In the genomic region with DNA sequence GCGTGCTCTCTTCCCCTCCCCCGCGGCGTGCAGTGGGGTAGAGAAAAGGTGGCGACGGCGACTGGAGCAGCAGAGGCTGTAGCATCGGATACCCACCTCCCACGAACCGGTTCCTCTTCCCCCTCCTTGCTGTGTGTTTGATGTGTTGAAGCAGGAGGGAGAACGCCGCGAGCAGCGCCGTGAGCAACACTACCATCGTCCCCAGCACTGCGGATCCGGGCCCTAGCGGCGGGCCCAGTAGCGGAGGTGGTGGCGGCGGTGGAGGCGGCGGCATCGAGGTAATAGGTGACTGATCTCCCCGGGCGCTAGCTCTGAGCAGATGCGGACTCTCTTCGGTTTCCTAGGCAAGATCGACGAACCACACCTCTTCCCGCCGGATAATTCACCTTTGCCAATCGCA, we compare ENCODE assay signal across 1 cellular context.
TF ChIP-seq lines count a peak whose summit lies in the region.

No MANE protein-coding gene starts in this region.

TF ChIP-seq in H1, 55 proteins besides CTCF, POLR2A, EP300 and RAD21:
- peak; percentile 27; the same call in 1 of the 2 replicates for TF ChIP-seq POLR2AphosphoS5 (IDR thresholded peaks at IDR 0.05; ENCODE audit: low read depth, low read length)
- no peak for TF ChIP-seq CHD1 (IDR thresholded peaks at IDR 0.05; ENCODE audit: low read depth, low read length)
